In the genomic region with DNA sequence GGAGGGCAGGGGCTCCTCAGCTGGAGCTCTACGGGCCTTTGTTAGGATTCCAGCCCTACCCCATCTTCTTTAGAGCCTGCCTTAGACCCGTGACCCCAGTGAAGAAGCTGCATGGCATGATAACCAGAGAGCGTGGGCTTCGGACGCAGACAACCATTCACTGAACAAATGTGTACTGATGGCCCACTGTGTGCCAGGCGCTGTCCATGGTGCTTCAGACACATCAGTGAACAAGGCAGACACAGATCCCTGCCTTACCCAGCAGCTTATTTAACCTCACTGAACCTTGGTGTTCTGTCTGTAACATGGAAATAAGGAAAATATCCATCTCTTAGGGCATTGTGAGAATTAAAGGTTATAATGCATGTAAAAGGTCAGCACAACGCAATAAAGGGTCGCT, we compare ENCODE assay signal across 1 cellular context.
TF ChIP-seq lines count a peak whose summit lies in the region.

No MANE protein-coding gene starts in this region.

TF ChIP-seq in PFSK-1, 5 proteins besides CTCF, POLR2A, EP300 and RAD21:
- TF ChIP-seq, protein P1, sequence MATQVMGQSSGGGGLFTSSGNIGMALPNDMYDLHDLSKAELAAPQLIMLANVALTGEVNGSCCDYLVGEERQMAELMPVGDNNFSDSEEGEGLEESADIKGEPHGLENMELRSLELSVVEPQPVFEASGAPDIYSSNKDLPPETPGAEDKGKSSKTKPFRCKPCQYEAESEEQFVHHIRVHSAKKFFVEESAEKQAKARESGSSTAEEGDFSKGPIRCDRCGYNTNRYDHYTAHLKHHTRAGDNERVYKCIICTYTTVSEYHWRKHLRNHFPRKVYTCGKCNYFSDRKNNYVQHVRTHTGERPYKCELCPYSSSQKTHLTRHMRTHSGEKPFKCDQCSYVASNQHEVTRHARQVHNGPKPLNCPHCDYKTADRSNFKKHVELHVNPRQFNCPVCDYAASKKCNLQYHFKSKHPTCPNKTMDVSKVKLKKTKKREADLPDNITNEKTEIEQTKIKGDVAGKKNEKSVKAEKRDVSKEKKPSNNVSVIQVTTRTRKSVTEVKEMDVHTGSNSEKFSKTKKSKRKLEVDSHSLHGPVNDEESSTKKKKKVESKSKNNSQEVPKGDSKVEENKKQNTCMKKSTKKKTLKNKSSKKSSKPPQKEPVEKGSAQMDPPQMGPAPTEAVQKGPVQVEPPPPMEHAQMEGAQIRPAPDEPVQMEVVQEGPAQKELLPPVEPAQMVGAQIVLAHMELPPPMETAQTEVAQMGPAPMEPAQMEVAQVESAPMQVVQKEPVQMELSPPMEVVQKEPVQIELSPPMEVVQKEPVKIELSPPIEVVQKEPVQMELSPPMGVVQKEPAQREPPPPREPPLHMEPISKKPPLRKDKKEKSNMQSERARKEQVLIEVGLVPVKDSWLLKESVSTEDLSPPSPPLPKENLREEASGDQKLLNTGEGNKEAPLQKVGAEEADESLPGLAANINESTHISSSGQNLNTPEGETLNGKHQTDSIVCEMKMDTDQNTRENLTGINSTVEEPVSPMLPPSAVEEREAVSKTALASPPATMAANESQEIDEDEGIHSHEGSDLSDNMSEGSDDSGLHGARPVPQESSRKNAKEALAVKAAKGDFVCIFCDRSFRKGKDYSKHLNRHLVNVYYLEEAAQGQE (IDR thresholded peaks at IDR 0.05; ENCODE audit: insufficient read depth in 1 of 2, low read depth in 2 of 2, low read length in 2 of 2) = peak; percentile 84 to 96
- TF ChIP-seq TAF1 (IDR thresholded peaks at IDR 0.05; ENCODE audit: borderline replicate concordance, insufficient read depth, low read length) (no peak), FOXP2 (optimal IDR thresholded peaks at IDR 0.05; ENCODE audit: borderline replicate concordance, extremely low read depth, extremely low read length, insufficient read depth) (no peak), SIN3A (IDR thresholded peaks at IDR 0.05; ENCODE audit: borderline replicate concordance, insufficient read depth, low read length) (no peak), POLR2AphosphoS5 (IDR thresholded peaks at IDR 0.05; ENCODE audit: low read depth, low read length) (no peak)
